ENCODE assay signal across 18 cellular contexts in the genomic region with DNA sequence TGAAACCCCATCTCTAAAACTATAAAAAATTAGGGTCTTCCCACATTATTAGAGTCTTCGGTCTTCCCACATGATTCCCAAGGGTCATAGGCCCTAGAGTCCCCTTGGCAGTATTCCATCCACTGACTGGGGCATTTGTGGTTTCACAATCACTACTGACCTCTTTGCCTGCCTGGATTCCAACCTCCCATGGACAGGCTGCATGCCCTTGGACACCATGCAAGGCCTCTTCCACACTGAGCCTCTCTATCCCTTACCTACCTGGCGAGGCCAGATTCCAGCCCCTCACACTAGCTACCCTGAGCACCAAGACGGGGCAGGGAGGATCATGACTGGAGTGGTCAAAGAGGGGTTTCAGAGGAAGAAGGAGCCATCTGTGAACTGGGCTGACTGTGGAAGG.
"Had no signal": no experiment of that assay in that cellular context is flagged by ENCODE, and none has a peak within 500 bp of the region (broad histone marks: within the 10 kb centered on the region; RNA-seq: fewer than 3 reads in every experiment).

No MANE protein-coding gene starts in this region.

- H3K36me3 ChIP-seq: esophagus squamous epithelium, left ventricle myocardium inferior, thoracic aorta, upper lobe of left lung had no signal

- H3K9me3 Mint-ChIP-seq: activated naive CD4-positive, alpha-beta T cell treated with anti-CD3 and anti-CD28 coated beads, Interleukin-2, amount 10 ng/mL, durations not matched to agents 7 days and 5 days; activated naive CD8-positive, alpha-beta T cell treated with anti-CD3 and anti-CD28 coated beads, Interleukin-2, amount 10 ng/mL, durations not matched to agents 7 days and 5 days had no signal

- H3K27ac Mint-ChIP-seq: activated naive CD4-positive, alpha-beta T cell treated with anti-CD3 and anti-CD28 coated beads, Interleukin-2, amount 10 ng/mL, durations not matched to agents 7 days and 5 days; activated naive CD8-positive, alpha-beta T cell treated with anti-CD3 and anti-CD28 coated beads, Interleukin-2, amount 10 ng/mL, durations not matched to agents 7 days and 5 days had no signal

- H3K4me3 Mint-ChIP-seq: activated naive CD4-positive, alpha-beta T cell treated with anti-CD3 and anti-CD28 coated beads, Interleukin-2, amount 10 ng/mL, durations not matched to agents 7 days and 5 days; activated naive CD8-positive, alpha-beta T cell treated with anti-CD3 and anti-CD28 coated beads, Interleukin-2, amount 10 ng/mL, durations not matched to agents 7 days and 5 days had no signal

- H3K4me3 ChIP-seq: esophagus squamous epithelium, left ventricle myocardium inferior, thoracic aorta, upper lobe of left lung had no signal

- H3K27ac ChIP-seq: epithelial cell of prostate, esophagus squamous epithelium, left ventricle myocardium inferior, thoracic aorta, upper lobe of left lung had no signal

- ATAC-seq: stimulated activated naive CD8-positive, alpha-beta T cell treated with anti-CD3 and anti-CD28 coated beads, Interleukin-15, Interleukin-2, amounts not matched to agents 100 U/mL and 50 U/mL, for 24 hours had no signal

- H3K36me3 Mint-ChIP-seq: activated naive CD8-positive, alpha-beta T cell treated with anti-CD3 and anti-CD28 coated beads, Interleukin-2, amount 10 ng/mL, durations not matched to agents 7 days and 5 days had no signal

- H3K27me3 ChIP-seq: esophagus squamous epithelium, upper lobe of left lung had no signal

- DNase-seq: activated CD4-positive, alpha-beta T cell treated with anti-CD3 and anti-CD28 coated beads for 4 hours; activated CD4-positive, alpha-beta T cell treated with anti-CD3 and anti-CD28 coated beads, Interleukin-2, amount 50 U/mL, for 4 hours; activated gamma-delta T cell; activated naive CD4-positive, alpha-beta T cell treated with anti-CD3 and anti-CD28 coated beads, Interleukin-2, amount 10 ng/mL, durations not matched to agents 7 days and 5 days; activated naive CD8-positive, alpha-beta T cell treated with anti-CD3 and anti-CD28 coated beads, Interleukin-2, amount 10 ng/mL, durations not matched to agents 7 days and 5 days; caudate nucleus; esophagus squamous epithelium; foreskin melanocyte; kidney glomerular epithelial cell; left ventricle myocardium inferior; posterior cingulate gyrus; right cardiac atrium; stimulated activated CD4-positive, alpha-beta T cell treated with anti-CD3 and anti-CD28 coated beads, Interleukin-2, amount 100 ng/mL, for 48 hours; stimulated activated naive CD8-positive, alpha-beta T cell treated with anti-CD3 and anti-CD28 coated beads, Interleukin-15, Interleukin-2, amounts not matched to agents 100 U/mL and 50 U/mL, for 24 hours; upper lobe of left lung had no signal

- H3K9me3 ChIP-seq: esophagus squamous epithelium, left ventricle myocardium inferior, thoracic aorta, upper lobe of left lung had no signal

- FAIRE-seq: astrocyte had no signal
